Comparison of ENCODE assay signal across 1 cellular context in the genomic region with DNA sequence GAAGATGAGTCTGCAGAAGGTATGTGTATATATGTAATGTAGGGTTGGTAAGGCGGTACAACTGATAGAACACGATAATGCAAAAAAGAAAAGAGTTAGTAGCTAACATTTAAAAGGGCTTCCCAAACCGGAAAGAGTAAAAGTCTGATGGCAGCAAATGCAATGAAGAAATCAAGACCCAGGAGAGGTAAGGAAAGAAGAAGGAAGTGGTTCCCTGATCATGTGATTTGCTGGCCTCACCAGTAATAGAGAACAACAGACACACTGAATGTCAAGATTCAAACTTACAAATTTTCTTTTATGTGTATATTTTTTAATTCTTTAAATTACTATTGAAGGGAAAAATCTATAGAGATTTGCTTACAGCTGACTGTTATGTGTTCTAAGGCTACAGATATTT.
TF ChIP-seq lines count a peak whose summit lies in the region.

No MANE protein-coding gene starts in this region.

TF ChIP-seq in SK-N-SH, 30 proteins besides CTCF, POLR2A, EP300 and RAD21 (continued from another document):
- TF ChIP-seq, protein P1, sequence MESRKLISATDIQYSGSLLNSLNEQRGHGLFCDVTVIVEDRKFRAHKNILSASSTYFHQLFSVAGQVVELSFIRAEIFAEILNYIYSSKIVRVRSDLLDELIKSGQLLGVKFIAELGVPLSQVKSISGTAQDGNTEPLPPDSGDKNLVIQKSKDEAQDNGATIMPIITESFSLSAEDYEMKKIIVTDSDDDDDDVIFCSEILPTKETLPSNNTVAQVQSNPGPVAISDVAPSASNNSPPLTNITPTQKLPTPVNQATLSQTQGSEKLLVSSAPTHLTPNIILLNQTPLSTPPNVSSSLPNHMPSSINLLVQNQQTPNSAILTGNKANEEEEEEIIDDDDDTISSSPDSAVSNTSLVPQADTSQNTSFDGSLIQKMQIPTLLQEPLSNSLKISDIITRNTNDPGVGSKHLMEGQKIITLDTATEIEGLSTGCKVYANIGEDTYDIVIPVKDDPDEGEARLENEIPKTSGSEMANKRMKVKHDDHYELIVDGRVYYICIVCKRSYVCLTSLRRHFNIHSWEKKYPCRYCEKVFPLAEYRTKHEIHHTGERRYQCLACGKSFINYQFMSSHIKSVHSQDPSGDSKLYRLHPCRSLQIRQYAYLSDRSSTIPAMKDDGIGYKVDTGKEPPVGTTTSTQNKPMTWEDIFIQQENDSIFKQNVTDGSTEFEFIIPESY (IDR thresholded peaks at IDR 0.05; ENCODE audit: borderline replicate concordance, low read depth): no peak
- no peak for TF ChIP-seq YY1 (IDR thresholded peaks at IDR 0.05; ENCODE audit: low read depth)
- no peak for TF ChIP-seq FOSL2 (IDR thresholded peaks at IDR 0.05; ENCODE audit: borderline replicate concordance, low read depth)
- TF ChIP-seq SIN3A (IDR thresholded peaks at IDR 0.05; ENCODE audit: borderline replicate concordance, low read depth, low read length): no peak
- no peak for TF ChIP-seq RXRA (IDR thresholded peaks at IDR 0.05; ENCODE audit: borderline replicate concordance, low read depth)
TF ChIP-seq in SK-N-SH: peak in this region for 0.
